ENCODE assay signal across 8 cellular contexts in the genomic region with DNA sequence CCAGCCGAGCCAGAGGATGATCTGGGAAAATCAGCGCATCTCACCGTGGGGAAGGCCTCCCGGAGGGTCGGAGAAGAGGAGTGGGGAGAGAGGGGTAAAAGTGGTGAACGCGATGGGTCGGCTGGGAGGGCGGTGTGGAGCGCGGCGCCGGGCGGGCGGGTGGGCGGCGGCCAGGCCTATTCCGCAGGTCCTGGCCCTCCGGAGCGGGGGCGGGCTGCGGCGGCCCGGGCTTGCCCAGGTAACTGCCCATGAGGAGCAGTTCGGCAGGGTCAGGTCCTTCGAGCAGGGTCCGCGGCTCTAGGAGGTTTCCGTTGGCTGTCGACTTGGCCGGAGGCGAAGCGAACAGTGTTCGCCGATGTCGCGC. TPM values are rescaled to one million over a fixed set of nuclear protein-coding genes. Genes with fewer than 3 reads are reported as not detected.
DNase-seq lines count a peak whose midpoint lies in the region; ATAC-seq and TF ChIP-seq lines count a peak whose summit lies in the region.
"Not testable (repeated sequence)": the region's sequence is repeated elsewhere in the genome, so short reads cannot be mapped to it uniquely, and the experiment has no call there.

No MANE protein-coding gene starts in this region.

- not testable (repeated sequence) for H4K20me1 ChIP-seq in BLaER1 treated with 17β-estradiol and CSF1 and Interleukin-3, amounts not matched to agents 10 nM and 100 nM

- not testable (repeated sequence) for TF ChIP-seq CTCF in adrenal gland (IDR thresholded peaks at IDR 0.05); fibroblast of pulmonary artery (IDR thresholded peaks at IDR 0.05; ENCODE audit: low read length, missing control alignments); spleen (IDR thresholded peaks at IDR 0.05 in 8 of 11, conservative IDR thresholded peaks at IDR 0.05 in 3 of 11)

- peak overlapping the region in 9 of 11 experiments; percentile 36 to 54 (median 46); a peak in 9 of 22 replicates for H3K4me2 ChIP-seq in BLaER1 treated with 17β-estradiol and CSF1 and Interleukin-3, amounts not matched to agents 10 nM and 100 nM
- not testable (repeated sequence) for H3K4me2 ChIP-seq in mesendoderm (ENCODE audit: low read length)

- not testable (repeated sequence) for H2AK5ac ChIP-seq in mesendoderm (ENCODE audit: low read length)

- not testable (repeated sequence) for H4K8ac ChIP-seq in mesendoderm (ENCODE audit: low read depth, low read length)

- H3K18ac ChIP-seq in mesendoderm (ENCODE audit: low read length): not testable (repeated sequence)

- H3K4me3 ChIP-seq in BLaER1 treated with 17β-estradiol and CSF1 and Interleukin-3, amounts not matched to agents 10 nM and 100 nM: peak overlapping the region; percentile 54 to 71 (median 62)
- H3K4me3 ChIP-seq in SJCRH30 (peak overlapping the region; percentile 94), adrenal gland (peak overlapping the region in 2 of 4 donors; percentile 40 to 73), fibroblast of pulmonary artery (replicated peaks; ENCODE audit: low read depth, low read length) (peak overlapping the region; percentile 52), spleen (peak overlapping the region; percentile 12 to 71 (median 52))
- not testable (repeated sequence) for H3K4me3 ChIP-seq in mesendoderm (ENCODE audit: low read length)

- not testable (repeated sequence) for TF ChIP-seq POLR2A in adrenal gland (IDR thresholded peaks at IDR 0.05); spleen (IDR thresholded peaks at IDR 0.05)

- peak overlapping the region in 10 of 11 experiments; percentile 64 to 79 (median 74); a peak in 15 of 22 replicates for H3K27ac ChIP-seq in BLaER1 treated with 17β-estradiol and CSF1 and Interleukin-3, amounts not matched to agents 10 nM and 100 nM
- peak overlapping the region; percentile 68 for H3K27ac ChIP-seq in SJCRH30
- H3K27ac ChIP-seq in adrenal gland: peak overlapping the region in 4 of 5 donors; percentile 75 to 91 (median 86)
- H3K27ac ChIP-seq in mesendoderm (ENCODE audit: low read depth, low read length): not testable (repeated sequence)
- H3K27ac ChIP-seq in spleen: peak overlapping the region; percentile 51 to 91 (median 83)

- not testable (repeated sequence) for H4K5ac ChIP-seq in mesendoderm (ENCODE audit: low read length)

- ATAC-seq in GM21381 (IDR thresholded peaks at IDR 0.05; ENCODE audit: unreplicated experiment): peak; percentile 38
- peak; percentile 28 for ATAC-seq in HG03097 (IDR thresholded peaks at IDR 0.05; ENCODE audit: low FRiP score, unreplicated experiment)

- H3K36me3 ChIP-seq in BLaER1 treated with 17β-estradiol and CSF1 and Interleukin-3, amounts not matched to agents 10 nM and 100 nM: peaks cover 35 to 41% (median 38%) of the 10 kb centered on the region in 11 experiments
- peaks cover 22% of the 10 kb centered on the region for H3K36me3 ChIP-seq in SJCRH30
- H3K36me3 ChIP-seq in adrenal gland (replicated peaks in 1 of 2): peaks cover 0 to 35% of the 10 kb centered on the region in 2 donors
- H3K36me3 ChIP-seq in mesendoderm (ENCODE audit: control insufficient read depth, insufficient read depth, low read length): not testable (repeated sequence)
- H3K36me3 ChIP-seq in spleen: peaks cover 3 to 42% (median 35%) of the 10 kb centered on the region in 6 donors

- H3K4ac ChIP-seq in mesendoderm (ENCODE audit: low read depth, low read length): not testable (repeated sequence)

- H2BK15ac ChIP-seq in mesendoderm (replicated peaks; ENCODE audit: low read depth): not testable (repeated sequence)

- not testable (repeated sequence) for DNase-seq in SJCRH30; adrenal gland; fibroblast of pulmonary artery (ENCODE audit: low read depth); spleen
- DNase-seq in mesendoderm: peak; percentile 0

- H2BK5ac ChIP-seq in mesendoderm (ENCODE audit: low read length): not testable (repeated sequence)

- H3K27me3 ChIP-seq in BLaER1 treated with 17β-estradiol and CSF1 and Interleukin-3, amounts not matched to agents 10 nM and 100 nM; SJCRH30; adrenal gland; mesendoderm (ENCODE audit: insufficient read depth, low read length, poor library complexity); spleen (replicated peaks in 1 of 7): not testable (repeated sequence)

- not testable (repeated sequence) for H2BK120ac ChIP-seq in mesendoderm (ENCODE audit: low read depth, low read length)

- intact Hi-C loops in adrenal gland (cut with DNase I); spleen (cut with DNase I; ENCODE audit: low total_unique reads): not testable (repeated sequence)

- WGBS in adrenal gland, 4 donors: 0 to 2% (median 0%) methylated on average over 4 to 6 of the region's 37 CpGs; no CpG with 5 or more reads in 1 of the 4 donors
- no CpG with 5 or more reads among the region's 37 CpGs for WGBS in mesendoderm (ENCODE audit: extremely low coverage, insufficient coverage, low lambda C conversion rate)
- 1 to 3% (median 2%) methylated on average over 3 to 20 of the region's 37 CpGs for WGBS in spleen, 5 donors

- not testable (repeated sequence) for H3K79me1 ChIP-seq in mesendoderm (ENCODE audit: low read length)

- not testable (repeated sequence) for H3K9me3 ChIP-seq in BLaER1 treated with 17β-estradiol and CSF1 and Interleukin-3, amounts not matched to agents 10 nM and 100 nM (replicated peaks in 1 of 11); SJCRH30 (replicated peaks); adrenal gland (replicated peaks in 1 of 3); spleen

- peak overlapping the region; percentile 70 to 82 (median 78); a peak in 21 of 22 replicates for H3K9ac ChIP-seq in BLaER1 treated with 17β-estradiol and CSF1 and Interleukin-3, amounts not matched to agents 10 nM and 100 nM
- H3K9ac ChIP-seq in mesendoderm (ENCODE audit: low read length): peak overlapping the region; percentile 60

- H3K56ac ChIP-seq in mesendoderm (ENCODE audit: low read length): peak overlapping the region; percentile 7

- not testable (repeated sequence) for H3K23ac ChIP-seq in mesendoderm (ENCODE audit: low read length)

- H3K4me1 ChIP-seq in BLaER1 treated with 17β-estradiol and CSF1 and Interleukin-3, amounts not matched to agents 10 nM and 100 nM; SJCRH30; adrenal gland (replicated peaks in 1 of 2); mesendoderm (ENCODE audit: control insufficient read depth, low read depth, low read length): not testable (repeated sequence)
- peaks cover 0 to 44% (median 6%) of the 10 kb centered on the region in 6 donors for H3K4me1 ChIP-seq in spleen

- H3K79me2 ChIP-seq in mesendoderm (ENCODE audit: control insufficient read depth, insufficient read depth, low read length): not testable (repeated sequence)

RNA-seq across cellular contexts. Expression of gene POM121C, which starts 44.0 kb away (rescaled TPM):
- total RNA-seq in SJCRH30 (2014; rRNA removed; shearing (Covaris generic)): 15.4 and 18.5 TPM in 2 replicates
- 10 to 100 TPM; 12.9 to 46.3 (median 32.4) TPM for total RNA-seq in adrenal gland
- polyA plus RNA-seq in adrenal gland: 10 to 100 TPM; 15.6 to 61.9 (median 29.4) TPM
- polyA plus RNA-seq in mesendoderm (2013, experiment 1 of 2): 61.9 TPM
- polyA plus RNA-seq in mesendoderm (2013, experiment 2 of 2): 60.2 TPM
- 10 to 100 TPM; 33.6 to 67.4 (median 57.1) TPM for total RNA-seq in spleen
- polyA plus RNA-seq in spleen: 10 to 100 TPM in 1 of 3 donors, 1 to 10 TPM in 2; 9.1 to 16.1 (median 9.2) TPM

RNA-seq across cellular contexts. Expression of gene TRIM73, which starts 46.7 kb away (rescaled TPM):
- 0.20 and 1.8 TPM in 2 replicates for total RNA-seq in SJCRH30 (2014; rRNA removed; shearing (Covaris generic))
- 10 to 100 TPM in 1 of 8 donors, 1 to 10 TPM in 7; 1.9 to 10.1 (median 8.2) TPM for total RNA-seq in adrenal gland
- polyA plus RNA-seq in adrenal gland: 10 to 100 TPM in 1 of 3 donors, 1 to 10 TPM in 1, under 1 TPM in 1; 0.13 to 22.6 (median 6.1) TPM
- 0.29 TPM for polyA plus RNA-seq in mesendoderm (2013, experiment 1 of 2)
- polyA plus RNA-seq in mesendoderm (2013, experiment 2 of 2): 0.14 TPM
- total RNA-seq in spleen: 1 to 10 TPM; 2.4 to 7.7 (median 6.0) TPM
- 1 to 10 TPM; 2.8 to 3.8 (median 3.0) TPM for polyA plus RNA-seq in spleen

RNA-seq across cellular contexts. Expression of gene SPDYE5, which starts 50.0 kb away (rescaled TPM):
- not detected in 2 replicates for total RNA-seq in SJCRH30 (2014; rRNA removed; shearing (Covaris generic))
- total RNA-seq in adrenal gland (not detected), spleen (under 1 TPM in 2 of 7 donors, not detected in 5; 0.14 to 0.26 TPM)
- polyA plus RNA-seq in adrenal gland (under 1 TPM in 2 of 3 donors, not detected in 1; 0.07 to 0.24 TPM), spleen (under 1 TPM in 1 of 3 donors, not detected in 2; 0.03 TPM)
- not detected for polyA plus RNA-seq in mesendoderm (2013, experiment 1 of 2)
- not detected for polyA plus RNA-seq in mesendoderm (2013, experiment 2 of 2)
